In the genomic region with DNA sequence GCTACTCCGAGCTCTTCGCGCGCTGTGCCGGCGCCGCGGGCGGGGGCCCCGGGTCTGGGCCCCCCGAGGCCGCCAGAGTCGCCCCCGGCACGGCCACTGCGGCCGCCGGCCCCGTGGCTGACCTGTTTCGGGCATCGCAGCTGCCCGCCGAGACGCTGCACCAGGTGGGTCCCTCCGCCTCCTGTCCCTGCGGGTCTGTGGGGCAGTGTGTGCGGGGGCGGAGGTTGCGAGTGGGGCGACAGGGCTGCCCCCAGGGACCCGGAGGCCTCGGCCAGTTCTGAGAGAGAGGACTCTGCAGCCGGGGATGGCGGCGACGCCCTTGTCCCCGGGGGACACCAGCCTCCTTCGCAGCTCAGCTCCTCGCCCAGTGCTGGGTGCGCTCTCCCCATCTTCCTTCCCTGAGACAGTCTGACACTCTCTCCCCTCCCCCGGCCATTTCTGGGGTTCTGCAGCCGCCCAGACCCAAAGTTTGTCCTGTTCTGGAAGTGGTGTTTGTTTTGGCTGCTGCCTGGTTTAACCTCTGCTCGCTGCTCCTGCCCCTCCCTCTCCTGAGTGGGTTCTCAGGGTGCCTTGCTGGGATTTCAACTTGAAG, we compare ENCODE assay signal across 1 cellular context.
TF ChIP-seq lines count a peak whose summit lies in the region.

No MANE protein-coding gene starts in this region.

TF ChIP-seq in GM23338, 12 proteins besides CTCF, POLR2A, EP300 and RAD21 (continued from another document):
- TF ChIP-seq REST (IDR thresholded peaks at IDR 0.05; ENCODE audit: unreplicated experiment) = no peak
- TF ChIP-seq CREB1 (CRISPR knock-in tag; IDR thresholded peaks at IDR 0.05; ENCODE audit: low read depth) = no peak
- TF ChIP-seq ETS1 (IDR thresholded peaks at IDR 0.05) = no peak
TF ChIP-seq in GM23338: peak in this region for 0.
